In the genomic region with DNA sequence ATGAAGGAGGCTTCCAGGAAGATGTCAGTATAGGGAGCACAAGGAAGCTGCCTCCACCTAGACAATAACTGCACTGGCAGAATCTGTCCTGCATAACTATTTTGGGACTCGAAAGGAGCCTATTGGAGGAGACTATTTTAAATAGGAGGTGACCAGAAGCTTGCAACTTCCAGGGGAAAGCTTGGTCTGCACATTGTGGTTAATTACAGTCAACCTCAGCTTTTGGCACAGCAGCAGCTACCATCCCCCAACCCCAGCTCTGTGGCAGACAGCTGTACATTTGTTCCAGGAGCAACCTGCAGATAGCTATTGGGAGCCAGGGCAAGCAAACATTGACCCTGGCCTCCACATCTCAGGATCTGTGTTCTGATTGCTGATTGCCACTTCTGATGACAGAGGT, we compare ENCODE assay signal across 16 cellular contexts. TPM values are rescaled to one million over a fixed set of nuclear protein-coding genes. Genes with fewer than 3 reads are reported as not detected.
A peak's percentile ranks its signal among the peaks of the same experiment; 100 is the strongest.
DNase-seq lines count a peak whose midpoint lies in the region; ATAC-seq and TF ChIP-seq lines count a peak whose summit lies in the region.
"Had no signal": no experiment of that assay in that cellular context is flagged by ENCODE, and none has a peak within 500 bp of the region (broad histone marks: within the 10 kb centered on the region; RNA-seq: fewer than 3 reads in every experiment).

No MANE protein-coding gene starts in this region.

- TF ChIP-seq CTCF in chondrocyte (IDR thresholded peaks at IDR 0.05) = no peak

- H3K27ac Mint-ChIP-seq in chondrocyte (ENCODE audit: unreplicated experiment) = no peak overlapping the region
- H3K27ac Mint-ChIP-seq in activated CD4-positive, alpha-beta T cell treated with anti-CD3 and anti-CD28 coated beads, Interleukin-2, amount 10 ng/mL, durations not matched to agents 24 days and 14 days = no peak overlapping the region
- H3K27ac Mint-ChIP-seq: activated naive CD4-positive, alpha-beta T cell treated with anti-CD3 and anti-CD28 coated beads for 36 hours; mesothelial cell of epicardium had no signal

- ATAC-seq in left lobe of liver = peak; percentile 76

- no peak overlapping the region for H3K4me3 Mint-ChIP-seq in chondrocyte (ENCODE audit: unreplicated experiment)
- no peak overlapping the region for H3K4me3 Mint-ChIP-seq in activated CD4-positive, alpha-beta T cell treated with anti-CD3 and anti-CD28 coated beads, Interleukin-2, amount 10 ng/mL, durations not matched to agents 24 days and 14 days
- H3K4me3 Mint-ChIP-seq: activated naive CD4-positive, alpha-beta T cell treated with anti-CD3 and anti-CD28 coated beads for 36 hours; central memory CD8-positive, alpha-beta T cell; mesothelial cell of epicardium had no signal

- peak; percentile 71 for DNase-seq in NCI-H748 (lab: John Stamatoyannopoulos, UW; ENCODE audit: unreplicated experiment)
- no peak for DNase-seq in NCI-H748 treated with DMSO at 0.1 percent for 48 hours (lab: John Stamatoyannopoulos, UW)
- DNase-seq in Kasumi-1 (lab: John Stamatoyannopoulos, UW) = peak; percentile 53 to 55
- DNase-seq in OCI-M1 (lab: John Stamatoyannopoulos, UW) = peak; percentile 51
- no peak for DNase-seq in left lobe of liver (ENCODE audit: low spot score)
- DNase-seq in activated T-cell treated with anti-CD3 and anti-CD28 coated beads for 4 hours = no peak
- DNase-seq in chondrocyte (ENCODE audit: low spot score) = no peak
- DNase-seq in activated CD4-positive, alpha-beta T cell treated with anti-CD3 and anti-CD28 coated beads, Interleukin-2, amount 10 ng/mL, durations not matched to agents 24 days and 14 days = no peak
- DNase-seq: activated CD8-positive, alpha-beta memory T cell treated with anti-CD3 and anti-CD28 coated beads for 24 hours; activated naive CD4-positive, alpha-beta T cell treated with anti-CD3 and anti-CD28 coated beads for 36 hours; KG1; stimulated activated CD4-positive, alpha-beta T cell treated with anti-CD3 and anti-CD28 coated beads, Interleukin-2, amount 100 ng/mL, for 48 hours; stimulated activated naive CD4-positive, alpha-beta T cell treated with Interleukin-2 at 50 U/mL for 16 hours; T-helper 9 cell had no signal

- H3K4me1 Mint-ChIP-seq in chondrocyte (ENCODE audit: low read depth) = no peaks in the 10 kb centered on the region
- H3K4me1 Mint-ChIP-seq in activated CD4-positive, alpha-beta T cell treated with anti-CD3 and anti-CD28 coated beads, Interleukin-2, amount 10 ng/mL, durations not matched to agents 24 days and 14 days = peaks cover 12% of the 10 kb centered on the region
- H3K4me1 Mint-ChIP-seq: mesothelial cell of epicardium had no signal

- peaks cover 11% of the 10 kb centered on the region for H3K36me3 Mint-ChIP-seq in chondrocyte (ENCODE audit: low read depth)
- H3K36me3 Mint-ChIP-seq in activated CD4-positive, alpha-beta T cell treated with anti-CD3 and anti-CD28 coated beads, Interleukin-2, amount 10 ng/mL, durations not matched to agents 24 days and 14 days (ENCODE audit: low read depth) = peaks cover 8% of the 10 kb centered on the region

- no peaks in the 10 kb centered on the region for H3K27me3 Mint-ChIP-seq in chondrocyte (ENCODE audit: low read depth)
- H3K27me3 Mint-ChIP-seq in activated CD4-positive, alpha-beta T cell treated with anti-CD3 and anti-CD28 coated beads, Interleukin-2, amount 10 ng/mL, durations not matched to agents 24 days and 14 days = peaks cover 7% of the 10 kb centered on the region

- intact Hi-C loops in activated CD4-positive, alpha-beta T cell treated with anti-CD3 and anti-CD28 coated beads, Interleukin-2, amount 10 ng/mL, durations not matched to agents 24 days and 14 days (cut with micrococcal nuclease) = no loop called here

- H3K9me3 Mint-ChIP-seq in chondrocyte (ENCODE audit: low read depth) = peaks cover 17% of the 10 kb centered on the region
- peaks cover 9% of the 10 kb centered on the region for H3K9me3 Mint-ChIP-seq in activated CD4-positive, alpha-beta T cell treated with anti-CD3 and anti-CD28 coated beads, Interleukin-2, amount 10 ng/mL, durations not matched to agents 24 days and 14 days
- H3K9me3 Mint-ChIP-seq: central memory CD8-positive, alpha-beta T cell had no signal

RNA-seq across cellular contexts. Expression of a gene that starts 46.3 kb away (rescaled TPM):
- total RNA-seq in left lobe of liver (0.05 TPM), chondrocyte (3.8 to 9.7 TPM (median 4.5 TPM) in 3 replicates)
- total RNA-seq in activated CD4-positive, alpha-beta T cell treated with anti-CD3 and anti-CD28 coated beads, Interleukin-2, amount 10 ng/mL, durations not matched to agents 24 days and 14 days = 0.44 and 0.59 TPM in 2 replicates

Comparison
In these comparisons a context has a peak if more than half of its experiments do, and no peak if none do; other contexts are left out.
1. DNase-seq: peak in NCI-H748 (single experiment), Kasumi-1 (2 of 2) and OCI-M1 (single experiment); none in NCI-H748 treated with DMSO at 0.1 percent for 48 hours (single experiment), left lobe of liver (single experiment), activated T-cell treated with anti-CD3 and anti-CD28 coated beads for 4 hours (single experiment), chondrocyte (single experiment) and activated CD4-positive, alpha-beta T cell treated with anti-CD3 and anti-CD28 coated beads, Interleukin-2, amount 10 ng/mL, durations not matched to agents 24 days and 14 days (single experiment).